In the genomic region with DNA sequence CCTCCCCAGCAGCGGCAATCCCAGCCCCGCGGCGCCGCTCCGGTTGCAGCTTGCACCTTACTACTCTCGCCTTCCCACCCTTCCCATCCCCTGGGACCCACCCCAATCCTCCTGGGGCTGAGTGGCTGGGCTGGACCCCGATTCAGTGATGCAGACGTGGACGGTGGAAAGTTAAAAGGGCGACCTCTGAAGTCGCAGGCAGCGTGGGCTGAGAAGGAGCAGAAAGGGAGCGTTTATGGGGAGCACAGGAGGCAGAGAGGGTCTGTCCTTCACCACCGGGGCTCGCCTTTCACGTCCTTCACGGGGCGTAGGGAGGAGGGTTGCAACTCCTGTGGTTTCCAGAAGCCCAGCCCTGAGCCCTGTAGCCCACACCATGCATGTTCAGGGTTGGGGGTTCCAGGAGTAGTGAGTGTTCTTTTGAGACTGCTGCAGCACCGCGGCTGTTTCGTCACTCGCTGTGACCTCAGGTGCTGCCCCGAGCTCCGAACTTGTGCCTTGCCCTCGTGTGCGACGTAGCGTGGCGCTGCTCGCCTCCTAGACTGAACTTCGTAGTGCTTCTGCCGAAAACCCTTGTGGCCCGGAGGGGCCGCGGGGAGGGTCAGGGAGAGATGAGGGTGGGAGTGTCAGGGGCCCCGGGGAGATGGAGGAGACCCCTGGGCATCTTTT, we compare ENCODE assay signal across 9 cellular contexts. TPM values are rescaled to one million over a fixed set of nuclear protein-coding genes. Genes with fewer than 3 reads are reported as not detected.
DNase-seq lines count a peak whose midpoint lies in the region; ATAC-seq and TF ChIP-seq lines count a peak whose summit lies in the region.
"Had no signal": no experiment of that assay in that cellular context is flagged by ENCODE, and none has a peak within 500 bp of the region (broad histone marks: within the 10 kb centered on the region; RNA-seq: fewer than 3 reads in every experiment).

No MANE protein-coding gene starts in this region.

- no peak for TF ChIP-seq CTCF in brain microvascular endothelial cell (IDR thresholded peaks at IDR 0.05; ENCODE audit: low read depth, low read length, missing control alignments)
- TF ChIP-seq CTCF in lower leg skin (IDR thresholded peaks at IDR 0.05) = no peak
- TF ChIP-seq CTCF in upper lobe of right lung (IDR thresholded peaks at IDR 0.05) = no peak

- H3K4me3 ChIP-seq in brain microvascular endothelial cell (ENCODE audit: low read depth, low read length) (peak overlapping the region; percentile 66), lower leg skin (ENCODE audit: low read depth, poor library complexity, severe bottlenecking) (peak overlapping the region; percentile 25), upper lobe of right lung (peak overlapping the region; percentile 52)

- H3K27ac ChIP-seq in brain microvascular endothelial cell (no peak overlapping the region), upper lobe of right lung (no peak overlapping the region)

- TF ChIP-seq POLR2A in lower leg skin (IDR thresholded peaks at IDR 0.05) = no peak

- WGBS in lower leg skin, 2 donors = 0 to 42% methylated on average over 8 to 37 of the region's 37 CpGs

- DNase-seq in activated T-cell treated with anti-CD3 and anti-CD28 coated beads, Interleukin-2, amount 50 U/mL, for 48 hours = peak; percentile 23 to 24
- DNase-seq in activated T-cell treated with anti-CD3 and anti-CD28 coated beads for 4 hours = no peak
- DNase-seq in brain microvascular endothelial cell = no peak
- DNase-seq in lower leg skin (ENCODE audit: low spot score in 2 of 2) = no peak
- DNase-seq in upper lobe of right lung = no peak
- DNase-seq in mucosa of gallbladder (ENCODE audit: low spot score) = no peak
- no peak for DNase-seq in DMS114 treated with DMSO at 0.1 percent for 48 hours (lab: John Stamatoyannopoulos, UW; ENCODE audit: unreplicated experiment)
- DNase-seq: DND-41 had no signal

- in situ Hi-C loops in brain microvascular endothelial cell (cut with HindIII; ENCODE audit: low pct_ligation_motif_present, low sequenced_read_pairs) = no loop called here

- no peaks in the 10 kb centered on the region for H3K4me1 ChIP-seq in upper lobe of right lung

- intact Hi-C loops in lower leg skin (cut with DNase I; ENCODE audit: low total_unique reads) = no loop called here
- intact Hi-C loops in upper lobe of right lung (cut with DNase I) = no loop called here

- no peak for ATAC-seq in upper lobe of right lung
- no peak for ATAC-seq in HG02840 (IDR thresholded peaks at IDR 0.05; ENCODE audit: low FRiP score, unreplicated experiment)

- H3K36me3 ChIP-seq in brain microvascular endothelial cell (replicated peaks) (no peaks in the 10 kb centered on the region), upper lobe of right lung (no peaks in the 10 kb centered on the region)

- H3K27me3 ChIP-seq in brain microvascular endothelial cell (replicated peaks) = no peaks in the 10 kb centered on the region
- H3K27me3 ChIP-seq in upper lobe of right lung = no peaks in the 10 kb centered on the region

- no peaks in the 10 kb centered on the region for H3K9me3 ChIP-seq in upper lobe of right lung

RNA-seq across cellular contexts. Expression of a gene that starts 1.5 kb away (rescaled TPM):
- total RNA-seq in lower leg skin (1 to 10 TPM; 2.4 to 5.4 (median 4.0) TPM), upper lobe of right lung (2.5 TPM), mucosa of gallbladder (5.6 TPM)

Comparison
In these comparisons a context has a peak if more than half of its experiments do, and no peak if none do; other contexts are left out.
1. DNase-seq: peak in activated T-cell treated with anti-CD3 and anti-CD28 coated beads, Interleukin-2, amount 50 U/mL, for 48 hours (2 of 2); none in activated T-cell treated with anti-CD3 and anti-CD28 coated beads for 4 hours (single experiment), brain microvascular endothelial cell (single experiment), lower leg skin (0 of 2), upper lobe of right lung (single experiment), mucosa of gallbladder (single experiment) and DMS114 treated with DMSO at 0.1 percent for 48 hours (single experiment).
2. Peak in every context shown above with its lines, with median percentiles within 50 percentile points of each other: H3K4me3 ChIP-seq.